22 cellular contexts compared by ENCODE assay signal in the genomic region with DNA sequence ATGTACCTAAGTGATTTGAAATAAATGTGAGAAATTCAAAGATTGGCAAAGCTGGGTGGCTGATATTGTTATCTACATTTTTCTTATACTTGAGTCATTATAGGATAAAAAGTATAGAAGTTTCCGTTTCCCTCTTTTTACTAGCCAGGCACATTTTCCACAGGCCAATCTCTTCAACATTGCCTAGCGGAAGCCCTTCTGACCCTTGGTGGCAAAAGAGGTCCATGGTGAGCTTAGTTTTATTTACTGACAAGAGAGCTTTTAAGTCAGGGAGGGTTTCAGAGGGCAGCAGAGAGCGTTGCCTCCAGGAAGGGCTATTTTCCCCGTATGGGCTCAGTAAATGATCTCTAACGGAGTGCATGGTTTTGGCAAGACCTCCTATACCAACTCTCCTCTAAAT. TPM values are rescaled to one million over a fixed set of nuclear protein-coding genes. Genes with fewer than 3 reads are reported as not detected.
DNase-seq lines count a peak whose midpoint lies in the region; ATAC-seq and TF ChIP-seq lines count a peak whose summit lies in the region.
"Had no signal": no experiment of that assay in that cellular context is flagged by ENCODE, and none has a peak within 500 bp of the region (broad histone marks: within the 10 kb centered on the region; RNA-seq: fewer than 3 reads in every experiment).

No MANE protein-coding gene starts in this region.

- no peak overlapping the region for H3K4me3 ChIP-seq in liver (ENCODE audit: low read depth in 1 of 3, low read length in 3 of 3)
- H3K4me3 ChIP-seq in body of pancreas, result no peak overlapping the region
- no peak overlapping the region for H3K4me3 ChIP-seq in brain microvascular endothelial cell (ENCODE audit: low read depth, low read length)
- H3K4me3 ChIP-seq: BLaER1, GM23248, SJSA1 had no signal

- H3K27ac Mint-ChIP-seq in dendritic cell treated with granulocyte-macrophage colony-stimulating factor and Interleukin-4, amounts not matched to agents 40 ng/mL and 50 ng/mL, for 4 days, result peak overlapping the region; percentile 61
- H3K27ac Mint-ChIP-seq: CD4-positive, CD25-positive, alpha-beta regulatory T cell; HFFc6 had no signal

- H3K36me3 Mint-ChIP-seq in dendritic cell treated with granulocyte-macrophage colony-stimulating factor and Interleukin-4, amounts not matched to agents 40 ng/mL and 50 ng/mL, for 4 days (ENCODE audit: low read depth), result peaks cover 5% of the 10 kb centered on the region
- H3K36me3 Mint-ChIP-seq: CD4-positive, CD25-positive, alpha-beta regulatory T cell had no signal

- H3K9me3 ChIP-seq in liver (ENCODE audit: control insufficient read depth in 4 of 4, low read length in 3 of 4), result no peaks in the 10 kb centered on the region
- no peaks in the 10 kb centered on the region for H3K9me3 ChIP-seq in body of pancreas
- H3K9me3 ChIP-seq: BLaER1, SJSA1 had no signal

- H3K4me1 Mint-ChIP-seq in dendritic cell treated with granulocyte-macrophage colony-stimulating factor and Interleukin-4, amounts not matched to agents 40 ng/mL and 50 ng/mL, for 4 days (ENCODE audit: low read depth), result peaks cover 79% of the 10 kb centered on the region
- H3K4me1 Mint-ChIP-seq: CD4-positive, CD25-positive, alpha-beta regulatory T cell had no signal

- H3K27me3 ChIP-seq in liver (ENCODE audit: control insufficient read depth in 4 of 4, insufficient read depth in 4 of 4, low read length in 3 of 4) (no peaks in the 10 kb centered on the region), body of pancreas (no peaks in the 10 kb centered on the region), brain microvascular endothelial cell (replicated peaks) (no peaks in the 10 kb centered on the region)
- H3K27me3 ChIP-seq: BLaER1, SJSA1 had no signal

- H3K4me1 ChIP-seq in liver (ENCODE audit: control insufficient read depth in 4 of 4, insufficient read depth in 4 of 4, low read length in 3 of 4), result peaks cover 7 to 17% (median 13%) of the 10 kb centered on the region in 4 donors
- H3K4me1 ChIP-seq in body of pancreas, result peaks cover 18% of the 10 kb centered on the region
- H3K4me1 ChIP-seq: BLaER1 had no signal

- H3K4me3 Mint-ChIP-seq in dendritic cell treated with granulocyte-macrophage colony-stimulating factor and Interleukin-4, amounts not matched to agents 40 ng/mL and 50 ng/mL, for 4 days, result no peak overlapping the region
- H3K4me3 Mint-ChIP-seq: HFFc6 had no signal

- peak; percentile 40 for DNase-seq in activated CD8-positive, alpha-beta memory T cell treated with anti-CD3 and anti-CD28 coated beads, Interleukin-2, amount 50 U/mL, for 48 hours
- DNase-seq in activated CD8-positive, alpha-beta memory T cell treated with anti-CD3 and anti-CD28 coated beads, Interleukin-2, amount 50 U/mL, for 4 hours, result no peak
- no peak for DNase-seq in hypothalamus (lab: John Stamatoyannopoulos, UW)
- DNase-seq in body of pancreas, result no peak
- DNase-seq in brain microvascular endothelial cell, result no peak
- DNase-seq: CD4-positive, CD25-positive, alpha-beta regulatory T cell; GM23248; H7; HFFc6; Karpas-422; NCI-H1048; NCI-H1417; NCI-H1694; NCI-H2029 treated with DMSO at 0.1 percent for 48 hours; NCI-H526 treated with DMSO at 0.1 percent for 48 hours; Right ventricle myocardium superior; RPMI8226 had no signal

- TF ChIP-seq CTCF in liver (IDR thresholded peaks at IDR 0.05; ENCODE audit: low read depth, low read length, missing input control), result no peak
- TF ChIP-seq CTCF in body of pancreas (IDR thresholded peaks at IDR 0.05), result no peak
- TF ChIP-seq CTCF in brain microvascular endothelial cell (IDR thresholded peaks at IDR 0.05; ENCODE audit: low read depth, low read length, missing control alignments), result no peak

- no peak overlapping the region for H3K9ac ChIP-seq in liver (ENCODE audit: low read depth in 1 of 2, low read length in 2 of 2)
- H3K9ac ChIP-seq: BLaER1, GM23248 had no signal

- TF ChIP-seq RAD21 in liver (IDR thresholded peaks at IDR 0.05), result peak in 1 of 2 donors; percentile 28

- ATAC-seq in GM21360 (IDR thresholded peaks at IDR 0.05; ENCODE audit: unreplicated experiment) (no peak), body of pancreas (no peak)

- in situ Hi-C loops in brain microvascular endothelial cell (cut with HindIII; ENCODE audit: low pct_ligation_motif_present, low sequenced_read_pairs), result no loop called here

- H3K27ac ChIP-seq in liver (ENCODE audit: low read depth in 1 of 2, low read length in 2 of 2), result peak overlapping the region; percentile 64 to 70
- H3K27ac ChIP-seq in body of pancreas, result no peak overlapping the region
- H3K27ac ChIP-seq in brain microvascular endothelial cell, result no peak overlapping the region
- H3K27ac ChIP-seq: BLaER1, GM23248, SJSA1 had no signal

- intact Hi-C loops in dendritic cell treated with granulocyte-macrophage colony-stimulating factor and Interleukin-4, amounts not matched to agents 40 ng/mL and 50 ng/mL, for 4 days (cut with micrococcal nuclease), result no loop called here
- intact Hi-C loops in body of pancreas (cut with DNase I), result no loop called here

- 46% methylated on average over 5 of the region's 5 CpGs for WGBS in liver
- WGBS in body of pancreas, 2 donors, result 75 to 87% methylated on average over 5 of the region's 5 CpGs

- no peaks in the 10 kb centered on the region for H3K36me3 ChIP-seq in liver (ENCODE audit: control insufficient read depth in 4 of 4, insufficient read depth in 3 of 4, low read depth in 1 of 4, low read length in 3 of 4)
- H3K36me3 ChIP-seq in body of pancreas (replicated peaks in 1 of 2; ENCODE audit: insufficient read depth in 1 of 2, low read depth in 2 of 2), result no peaks in the 10 kb centered on the region
- H3K36me3 ChIP-seq in brain microvascular endothelial cell (replicated peaks), result no peaks in the 10 kb centered on the region
- H3K36me3 ChIP-seq: BLaER1, SJSA1 had no signal

- no peak for TF ChIP-seq POLR2A in body of pancreas (IDR thresholded peaks at IDR 0.05)

- no peaks in the 10 kb centered on the region for H3K9me3 Mint-ChIP-seq in dendritic cell treated with granulocyte-macrophage colony-stimulating factor and Interleukin-4, amounts not matched to agents 40 ng/mL and 50 ng/mL, for 4 days
- H3K9me3 Mint-ChIP-seq: CD4-positive, CD25-positive, alpha-beta regulatory T cell; HFFc6 had no signal

- no peaks in the 10 kb centered on the region for H3K27me3 Mint-ChIP-seq in dendritic cell treated with granulocyte-macrophage colony-stimulating factor and Interleukin-4, amounts not matched to agents 40 ng/mL and 50 ng/mL, for 4 days

TF ChIP-seq in liver, 16 proteins besides CTCF, POLR2A, EP300 and RAD21:
- peak; percentile 90 to 91 for TF ChIP-seq RXRA (IDR thresholded peaks at IDR 0.05)
- peak in 1 of 2 donors; percentile 43 for TF ChIP-seq EGR1 (IDR thresholded peaks at IDR 0.05; ENCODE audit: low read depth in 2 of 2)
- TF ChIP-seq HNF4A (conservative IDR thresholded peaks at IDR 0.05), result peak; percentile 52 to 70
- peak; percentile 67 for TF ChIP-seq SP1 (IDR thresholded peaks at IDR 0.05)
- peak; percentile 59 for TF ChIP-seq YY1 (IDR thresholded peaks at IDR 0.05)
- TF ChIP-seq FOXA1 (IDR thresholded peaks at IDR 0.05), result no peak
- peak; percentile 24 for TF ChIP-seq HNF4G (IDR thresholded peaks at IDR 0.05)
- TF ChIP-seq, protein P1, sequence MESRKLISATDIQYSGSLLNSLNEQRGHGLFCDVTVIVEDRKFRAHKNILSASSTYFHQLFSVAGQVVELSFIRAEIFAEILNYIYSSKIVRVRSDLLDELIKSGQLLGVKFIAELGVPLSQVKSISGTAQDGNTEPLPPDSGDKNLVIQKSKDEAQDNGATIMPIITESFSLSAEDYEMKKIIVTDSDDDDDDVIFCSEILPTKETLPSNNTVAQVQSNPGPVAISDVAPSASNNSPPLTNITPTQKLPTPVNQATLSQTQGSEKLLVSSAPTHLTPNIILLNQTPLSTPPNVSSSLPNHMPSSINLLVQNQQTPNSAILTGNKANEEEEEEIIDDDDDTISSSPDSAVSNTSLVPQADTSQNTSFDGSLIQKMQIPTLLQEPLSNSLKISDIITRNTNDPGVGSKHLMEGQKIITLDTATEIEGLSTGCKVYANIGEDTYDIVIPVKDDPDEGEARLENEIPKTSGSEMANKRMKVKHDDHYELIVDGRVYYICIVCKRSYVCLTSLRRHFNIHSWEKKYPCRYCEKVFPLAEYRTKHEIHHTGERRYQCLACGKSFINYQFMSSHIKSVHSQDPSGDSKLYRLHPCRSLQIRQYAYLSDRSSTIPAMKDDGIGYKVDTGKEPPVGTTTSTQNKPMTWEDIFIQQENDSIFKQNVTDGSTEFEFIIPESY (IDR thresholded peaks at IDR 0.05), result peak; percentile 69
- TF ChIP-seq JUND (IDR thresholded peaks at IDR 0.05), result no peak
- TF ChIP-seq, protein P2, sequence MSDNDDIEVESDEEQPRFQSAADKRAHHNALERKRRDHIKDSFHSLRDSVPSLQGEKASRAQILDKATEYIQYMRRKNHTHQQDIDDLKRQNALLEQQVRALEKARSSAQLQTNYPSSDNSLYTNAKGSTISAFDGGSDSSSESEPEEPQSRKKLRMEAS (IDR thresholded peaks at IDR 0.05), result peak; percentile 35
TF ChIP-seq in liver: peak in this region for 8.

RNA-seq across cellular contexts. Expression of gene RHOB, which starts 15.1 kb away (rescaled TPM):
- total RNA-seq in liver (100 to 1,000 TPM in 1 of 2 donors, 10 to 100 TPM in 1; 82.6 to 634 TPM), body of pancreas (100 to 1,000 TPM; 376 to 784 TPM)
- 100 to 1,000 TPM; 114 to 207 TPM for polyA plus RNA-seq in liver

Comparison
In these comparisons a context has a peak if more than half of its experiments do, and no peak if none do; other contexts are left out.
1. H3K27ac ChIP-seq: peak in liver (2 of 2); none in body of pancreas (0 of 4) and brain microvascular endothelial cell (single experiment).